25 cellular contexts compared by ENCODE assay signal in genomic region chr12:57473886-57474285, GRCh38. TPM values are rescaled to one million over a fixed set of nuclear protein-coding genes. Genes with fewer than 3 reads are reported as not detected.
A peak's percentile ranks its signal among the peaks of the same experiment; 100 is the strongest.
DNase-seq lines count a peak whose midpoint lies in the region; ATAC-seq lines count a peak whose summit lies in the region.
"Had no signal": no experiment of that assay in that cellular context is flagged by ENCODE, and none has a peak within 500 bp of the region (broad histone marks: within the 10 kb centered on the region; RNA-seq: fewer than 3 reads in every experiment).

No MANE protein-coding gene starts in this region.

- H2BK15ac ChIP-seq in mesendoderm (replicated peaks; ENCODE audit: low read depth), result no peak overlapping the region

- no peak overlapping the region for H3K4me3 ChIP-seq in mesendoderm (ENCODE audit: low read length)
- H3K4me3 ChIP-seq: heart right ventricle, right lobe of liver, SJCRH30 had no signal

- no peak overlapping the region for H3K4ac ChIP-seq in mesendoderm (ENCODE audit: low read depth, low read length)

- H2AK5ac ChIP-seq in mesendoderm (ENCODE audit: low read length), result no peak overlapping the region

- intact Hi-C loops in activated T-helper 1 cell treated with anti-CD3 and anti-CD28 coated beads, Interleukin-12 subunit alpha, Interleukin-12 subunit beta, Interleukin-2, Interleukin-4 antibody, amounts not matched to agents 30 ng/mL and 10 ng/mL and 1 ng/mL, durations not matched to agents 14 hours and 24 hours and 36 hours (cut with micrococcal nuclease), result no loop called here

- no peaks in the 10 kb centered on the region for H3K9me3 Mint-ChIP-seq in stimulated activated naive CD8-positive, alpha-beta T cell treated with anti-CD3 and anti-CD28 coated beads, Interleukin-15, Interleukin-2, amounts not matched to agents 100 ng/mL and 50 ng/mL, for 24 hours
- no peaks in the 10 kb centered on the region for H3K9me3 Mint-ChIP-seq in activated T-helper 1 cell treated with anti-CD3 and anti-CD28 coated beads, Interleukin-12 subunit alpha, Interleukin-12 subunit beta, Interleukin-2, Interleukin-4 antibody, amounts not matched to agents 30 ng/mL and 10 ng/mL and 1 ng/mL, durations not matched to agents 14 hours and 24 hours and 36 hours
- no peaks in the 10 kb centered on the region for H3K9me3 Mint-ChIP-seq in memory B cell
- H3K9me3 Mint-ChIP-seq: H9, nephron progenitor cell had no signal

- peaks cover 47% of the 10 kb centered on the region for H3K36me3 Mint-ChIP-seq in stimulated activated naive CD8-positive, alpha-beta T cell treated with anti-CD3 and anti-CD28 coated beads, Interleukin-15, Interleukin-2, amounts not matched to agents 100 ng/mL and 50 ng/mL, for 24 hours (ENCODE audit: low read depth)
- H3K36me3 Mint-ChIP-seq in activated T-helper 1 cell treated with anti-CD3 and anti-CD28 coated beads, Interleukin-12 subunit alpha, Interleukin-12 subunit beta, Interleukin-2, Interleukin-4 antibody, amounts not matched to agents 30 ng/mL and 10 ng/mL and 1 ng/mL, durations not matched to agents 14 hours and 24 hours and 36 hours (ENCODE audit: low read depth), result peaks cover 50% of the 10 kb centered on the region
- H3K36me3 Mint-ChIP-seq in memory B cell, result peaks cover 33% of the 10 kb centered on the region

- H4K8ac ChIP-seq in mesendoderm (ENCODE audit: low read depth, low read length), result no peak overlapping the region

- H3K79me2 ChIP-seq in mesendoderm (ENCODE audit: control insufficient read depth, insufficient read depth, low read length), result no peaks in the 10 kb centered on the region

- H3K4me1 ChIP-seq in mesendoderm (ENCODE audit: control insufficient read depth, low read depth, low read length), result peaks cover 8% of the 10 kb centered on the region

- no peaks in the 10 kb centered on the region for H3K79me1 ChIP-seq in mesendoderm (ENCODE audit: low read length)

- ATAC-seq in stimulated activated naive CD8-positive, alpha-beta T cell treated with anti-CD3 and anti-CD28 coated beads, Interleukin-15, Interleukin-2, amounts not matched to agents 100 U/mL and 50 U/mL, for 24 hours, result no peak
- ATAC-seq in memory B cell (ENCODE audit: low read depth), result no peak
- no peak for ATAC-seq in HG02884 (IDR thresholded peaks at IDR 0.05; ENCODE audit: unreplicated experiment)
- ATAC-seq: heart right ventricle, Panc1, right lobe of liver had no signal

- DNase-seq in stimulated activated naive CD8-positive, alpha-beta T cell treated with anti-CD3 and anti-CD28 coated beads, Interleukin-15, Interleukin-2, amounts not matched to agents 100 U/mL and 50 U/mL, for 24 hours, result no peak
- DNase-seq in activated T-helper 1 cell treated with anti-CD3 and anti-CD28 coated beads, Interleukin-12 subunit alpha, Interleukin-12 subunit beta, Interleukin-2, Interleukin-4 antibody, amounts not matched to agents 30 ng/mL and 10 ng/mL and 1 ng/mL, durations not matched to agents 14 hours and 24 hours and 36 hours (ENCODE audit: low spot score), result no peak
- DNase-seq in memory B cell (ENCODE audit: low spot score in 2 of 2), result no peak
- DNase-seq in mesendoderm, result no peak
- DNase-seq in NCI-H226, result no peak
- DNase-seq: activated gamma-delta T cell treated with Interleukin-2 at 50 U/mL for 16 hours; cerebellar nuclear complex; COR-L47; DMS79 treated with DMSO at 0.1 percent for 48 hours; H9; heart right ventricle; IMR-90; NCI-H510A; nephron progenitor cell; NK-92 treated with Interleukin-12 subunit alpha and Interleukin-12 subunit beta, amount 100 ng/mL, for 24 hours; right lobe of liver; SJCRH30 had no signal

- H3K56ac ChIP-seq in mesendoderm (ENCODE audit: low read length), result no peak overlapping the region

- no peak overlapping the region for H3K4me2 ChIP-seq in mesendoderm (ENCODE audit: low read length)

- peaks cover 47% of the 10 kb centered on the region for H3K4me1 Mint-ChIP-seq in stimulated activated naive CD8-positive, alpha-beta T cell treated with anti-CD3 and anti-CD28 coated beads, Interleukin-15, Interleukin-2, amounts not matched to agents 100 ng/mL and 50 ng/mL, for 24 hours (ENCODE audit: low read depth)
- H3K4me1 Mint-ChIP-seq in activated T-helper 1 cell treated with anti-CD3 and anti-CD28 coated beads, Interleukin-12 subunit alpha, Interleukin-12 subunit beta, Interleukin-2, Interleukin-4 antibody, amounts not matched to agents 30 ng/mL and 10 ng/mL and 1 ng/mL, durations not matched to agents 14 hours and 24 hours and 36 hours (ENCODE audit: low read depth), result peaks cover 30% of the 10 kb centered on the region
- H3K4me1 Mint-ChIP-seq in memory B cell, result peaks cover 50% of the 10 kb centered on the region

- no peak overlapping the region for H4K5ac ChIP-seq in mesendoderm (ENCODE audit: low read length)

- H2BK5ac ChIP-seq in mesendoderm (ENCODE audit: low read length), result no peak overlapping the region

- no CpG with 5 or more reads among the region's 5 CpGs for WGBS in mesendoderm (ENCODE audit: extremely low coverage, insufficient coverage, low lambda C conversion rate)

- H3K9ac ChIP-seq in mesendoderm (ENCODE audit: low read length), result no peak overlapping the region

- H3K27ac ChIP-seq in mesendoderm (ENCODE audit: low read depth, low read length), result no peak overlapping the region
- H3K27ac ChIP-seq: heart right ventricle, right lobe of liver, SJCRH30 had no signal

- H2BK120ac ChIP-seq in mesendoderm (ENCODE audit: low read depth, low read length), result no peak overlapping the region

- H3K27me3 ChIP-seq in mesendoderm (ENCODE audit: insufficient read depth, low read length, poor library complexity), result peaks cover 25% of the 10 kb centered on the region
- H3K27me3 ChIP-seq: SJCRH30 had no signal

- no peaks in the 10 kb centered on the region for H3K36me3 ChIP-seq in mesendoderm (ENCODE audit: control insufficient read depth, insufficient read depth, low read length)
- H3K36me3 ChIP-seq: right lobe of liver had no signal

- H3K4me3 Mint-ChIP-seq in stimulated activated naive CD8-positive, alpha-beta T cell treated with anti-CD3 and anti-CD28 coated beads, Interleukin-15, Interleukin-2, amounts not matched to agents 100 ng/mL and 50 ng/mL, for 24 hours, result peak overlapping the region; percentile 69
- peak overlapping the region; percentile 82 for H3K4me3 Mint-ChIP-seq in activated T-helper 1 cell treated with anti-CD3 and anti-CD28 coated beads, Interleukin-12 subunit alpha, Interleukin-12 subunit beta, Interleukin-2, Interleukin-4 antibody, amounts not matched to agents 30 ng/mL and 10 ng/mL and 1 ng/mL, durations not matched to agents 14 hours and 24 hours and 36 hours
- peak overlapping the region; percentile 70 for H3K4me3 Mint-ChIP-seq in memory B cell

- no peak overlapping the region for H3K23ac ChIP-seq in mesendoderm (ENCODE audit: low read length)

- H3K27ac Mint-ChIP-seq in stimulated activated naive CD8-positive, alpha-beta T cell treated with anti-CD3 and anti-CD28 coated beads, Interleukin-15, Interleukin-2, amounts not matched to agents 100 ng/mL and 50 ng/mL, for 24 hours, result no peak overlapping the region
- peak overlapping the region; percentile 59 for H3K27ac Mint-ChIP-seq in activated T-helper 1 cell treated with anti-CD3 and anti-CD28 coated beads, Interleukin-12 subunit alpha, Interleukin-12 subunit beta, Interleukin-2, Interleukin-4 antibody, amounts not matched to agents 30 ng/mL and 10 ng/mL and 1 ng/mL, durations not matched to agents 14 hours and 24 hours and 36 hours
- no peak overlapping the region for H3K27ac Mint-ChIP-seq in memory B cell
- H3K27ac Mint-ChIP-seq: H9, nephron progenitor cell had no signal

- H3K18ac ChIP-seq in mesendoderm (ENCODE audit: low read length), result no peak overlapping the region

- H3K27me3 Mint-ChIP-seq in stimulated activated naive CD8-positive, alpha-beta T cell treated with anti-CD3 and anti-CD28 coated beads, Interleukin-15, Interleukin-2, amounts not matched to agents 100 ng/mL and 50 ng/mL, for 24 hours, result no peaks in the 10 kb centered on the region
- no peaks in the 10 kb centered on the region for H3K27me3 Mint-ChIP-seq in activated T-helper 1 cell treated with anti-CD3 and anti-CD28 coated beads, Interleukin-12 subunit alpha, Interleukin-12 subunit beta, Interleukin-2, Interleukin-4 antibody, amounts not matched to agents 30 ng/mL and 10 ng/mL and 1 ng/mL, durations not matched to agents 14 hours and 24 hours and 36 hours (ENCODE audit: insufficient read depth)
- no peaks in the 10 kb centered on the region for H3K27me3 Mint-ChIP-seq in memory B cell

RNA-seq across cellular contexts. Expression of gene ARHGAP9, which starts 5.8 kb away (rescaled TPM):
- total RNA-seq in activated T-helper 1 cell treated with anti-CD3 and anti-CD28 coated beads, Interleukin-12 subunit alpha, Interleukin-12 subunit beta, Interleukin-2, Interleukin-4 antibody, amounts not matched to agents 30 ng/mL and 10 ng/mL and 1 ng/mL, durations not matched to agents 14 hours and 24 hours and 36 hours, result 102 TPM in 2 replicates
- polyA plus RNA-seq in mesendoderm (2013, experiment 1 of 2), result 2.5 TPM
- 3.9 TPM for polyA plus RNA-seq in mesendoderm (2013, experiment 2 of 2)

RNA-seq across cellular contexts. Expression of gene MARS1, which starts 14.0 kb away (rescaled TPM):
- 283 and 318 TPM in 2 replicates for total RNA-seq in activated T-helper 1 cell treated with anti-CD3 and anti-CD28 coated beads, Interleukin-12 subunit alpha, Interleukin-12 subunit beta, Interleukin-2, Interleukin-4 antibody, amounts not matched to agents 30 ng/mL and 10 ng/mL and 1 ng/mL, durations not matched to agents 14 hours and 24 hours and 36 hours
- 723 TPM for polyA plus RNA-seq in mesendoderm (2013, experiment 1 of 2)
- polyA plus RNA-seq in mesendoderm (2013, experiment 2 of 2), result 704 TPM

RNA-seq across cellular contexts. Expression of gene GLI1, which starts 14.3 kb away (rescaled TPM):
- total RNA-seq in activated T-helper 1 cell treated with anti-CD3 and anti-CD28 coated beads, Interleukin-12 subunit alpha, Interleukin-12 subunit beta, Interleukin-2, Interleukin-4 antibody, amounts not matched to agents 30 ng/mL and 10 ng/mL and 1 ng/mL, durations not matched to agents 14 hours and 24 hours and 36 hours, result 1.5 and 2.5 TPM in 2 replicates
- 5.8 TPM for polyA plus RNA-seq in mesendoderm (2013, experiment 1 of 2)
- polyA plus RNA-seq in mesendoderm (2013, experiment 2 of 2), result 7.3 TPM
- total RNA-seq: epithelial cell of proximal tubule had no signal

RNA-seq across cellular contexts. Expression of gene INHBE, which starts 18.8 kb away (rescaled TPM):
- total RNA-seq in activated T-helper 1 cell treated with anti-CD3 and anti-CD28 coated beads, Interleukin-12 subunit alpha, Interleukin-12 subunit beta, Interleukin-2, Interleukin-4 antibody, amounts not matched to agents 30 ng/mL and 10 ng/mL and 1 ng/mL, durations not matched to agents 14 hours and 24 hours and 36 hours, result 0.22 and 0.41 TPM in 2 replicates
- 10.2 TPM for polyA plus RNA-seq in mesendoderm (2013, experiment 1 of 2)
- 10.8 TPM for polyA plus RNA-seq in mesendoderm (2013, experiment 2 of 2)
- total RNA-seq: mesenteric fat pad had no signal

RNA-seq across cellular contexts. Expression of gene INHBC, which starts 39.3 kb away (rescaled TPM):
- 0.15 TPM in 1 of 2 replicates, not detected in the other for total RNA-seq in activated T-helper 1 cell treated with anti-CD3 and anti-CD28 coated beads, Interleukin-12 subunit alpha, Interleukin-12 subunit beta, Interleukin-2, Interleukin-4 antibody, amounts not matched to agents 30 ng/mL and 10 ng/mL and 1 ng/mL, durations not matched to agents 14 hours and 24 hours and 36 hours
- 0.04 TPM for polyA plus RNA-seq in mesendoderm (2013, experiment 1 of 2)
- 0.06 TPM for polyA plus RNA-seq in mesendoderm (2013, experiment 2 of 2)
- total RNA-seq: astrocyte, epithelial cell of proximal tubule, fibroblast of villous mesenchyme, H9, IMR-90, M059J, mesenteric fat pad had no signal
